In genomic region chr6:108870357-108870756, GRCh38 we compare ENCODE assay signal across 28 cellular contexts.
"Had no signal": no experiment of that assay in that cellular context is flagged by ENCODE, and none has a peak within 500 bp of the region (broad histone marks: within the 10 kb centered on the region; RNA-seq: fewer than 3 reads in every experiment).

No MANE protein-coding gene starts in this region.

- H3K27me3 ChIP-seq: neutrophil, pancreas, upper lobe of right lung had no signal

- H3K27me3 Mint-ChIP-seq: activated CD4-positive, alpha-beta T cell treated with anti-CD3 and anti-CD28 coated beads, Interleukin-2, amount 10 ng/mL, durations not matched to agents 7 days and 5 days; activated naive CD4-positive, alpha-beta T cell treated with anti-CD3 and anti-CD28 coated beads, Interleukin-2, amount 50 U/mL, for 24 hours; stimulated activated naive CD8-positive, alpha-beta T cell treated with anti-CD3 and anti-CD28 coated beads, Interleukin-15, amount 100 ng/mL, for 72 hours had no signal

- H3K4me1 ChIP-seq: pancreas, prostate gland had no signal

- FAIRE-seq: bronchial epithelial cell, colon, frontal cortex, pancreas had no signal

- H3K36me3 ChIP-seq: pancreas, prostate gland, upper lobe of right lung, WERI-Rb-1 had no signal

- H3K9me3 Mint-ChIP-seq: activated naive CD4-positive, alpha-beta T cell treated with anti-CD3 and anti-CD28 coated beads, Interleukin-2, amount 50 U/mL, for 24 hours; nephron progenitor cell; stimulated activated naive CD8-positive, alpha-beta T cell treated with anti-CD3 and anti-CD28 coated beads, Interleukin-15, amount 100 ng/mL, for 72 hours had no signal

- H3K27ac ChIP-seq: neutrophil, pancreas, prostate gland, skin epidermis, upper lobe of right lung, WERI-Rb-1 had no signal

- ATAC-seq: activated CD4-positive, CD25-positive, alpha-beta regulatory T cell treated with anti-CD3 and anti-CD28 coated beads, Interleukin-2, amount 50 U/mL, for 24 hours; mucosa of descending colon; pancreas; sciatic nerve; stimulated activated naive CD8-positive, alpha-beta T cell treated with anti-CD3 and anti-CD28 coated beads, Interleukin-15, amount 100 ng/mL, for 72 hours; upper lobe of right lung had no signal

- H3K9me3 ChIP-seq: left ventricle myocardium inferior, mucosa of descending colon, neutrophil, pancreas, prostate gland, upper lobe of right lung had no signal

- H3K27ac Mint-ChIP-seq: activated CD4-positive, alpha-beta T cell treated with anti-CD3 and anti-CD28 coated beads, Interleukin-2, amount 10 ng/mL, durations not matched to agents 7 days and 5 days; activated naive CD4-positive, alpha-beta T cell treated with anti-CD3 and anti-CD28 coated beads, Interleukin-2, amount 50 U/mL, for 24 hours; nephron progenitor cell had no signal

- DNase-seq: activated CD4-positive, alpha-beta T cell treated with anti-CD3 and anti-CD28 coated beads, Interleukin-2, amount 10 ng/mL, durations not matched to agents 7 days and 5 days; activated CD8-positive, alpha-beta memory T cell treated with anti-CD3 and anti-CD28 coated beads, Interleukin-2, amount 50 U/mL, for 4 hours; activated T-cell treated with anti-CD3 and anti-CD28 coated beads, Interleukin-2, amount 50 U/mL, for 1 hour; anterior cingulate cortex; effector CD8-positive, alpha-beta T cell; islet precursor cell; left ventricle myocardium inferior; mucosa of descending colon; nephron progenitor cell; pancreas; retina; stimulated activated CD4-positive, alpha-beta T cell treated with anti-CD3 and anti-CD28 coated beads, Interleukin-12 subunit alpha, Interleukin-12 subunit beta, amount 100 ng/mL, for 4 hours; stimulated activated CD4-positive, alpha-beta T cell treated with anti-CD3 and anti-CD28 coated beads, Interleukin-4, amount 100 ng/mL, for 1 hour; stimulated activated naive CD8-positive, alpha-beta T cell treated with anti-CD3 and anti-CD28 coated beads, Interleukin-15, amount 100 ng/mL, for 72 hours; substantia nigra; T-helper 9 cell; upper lobe of right lung; WERI-Rb-1 had no signal

- H3K4me3 ChIP-seq: left ventricle myocardium inferior, lung, mucosa of descending colon, pancreas, prostate gland, skin epidermis, upper lobe of right lung had no signal

- H3K4me3 Mint-ChIP-seq: activated CD4-positive, alpha-beta T cell treated with anti-CD3 and anti-CD28 coated beads, Interleukin-2, amount 10 ng/mL, durations not matched to agents 7 days and 5 days; activated naive CD4-positive, alpha-beta T cell treated with anti-CD3 and anti-CD28 coated beads, Interleukin-2, amount 50 U/mL, for 24 hours; nephron progenitor cell; stimulated activated naive CD8-positive, alpha-beta T cell treated with anti-CD3 and anti-CD28 coated beads, Interleukin-15, amount 100 ng/mL, for 72 hours had no signal
